In the genomic region with DNA sequence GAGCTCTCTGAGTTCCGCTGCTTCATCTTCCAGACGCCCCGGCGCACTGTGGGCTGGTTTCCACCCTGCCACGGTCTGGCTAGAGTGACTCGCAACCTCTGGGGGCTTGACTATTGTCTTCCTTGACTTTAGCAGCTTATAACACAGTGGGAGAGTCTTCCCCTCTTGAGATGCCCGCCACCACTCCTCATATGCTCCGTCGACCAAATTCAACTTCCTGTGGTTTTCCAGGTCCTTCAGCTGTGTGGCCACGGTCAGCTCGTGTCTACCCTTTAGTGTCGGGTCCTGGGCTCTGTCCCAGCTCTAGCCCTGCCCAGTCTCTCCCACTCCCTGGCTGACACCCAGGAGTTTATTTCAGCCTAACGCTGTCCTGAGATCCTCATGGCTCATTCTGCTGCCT, we compare ENCODE assay signal across 10 cellular contexts. TPM values are rescaled to one million over a fixed set of nuclear protein-coding genes. Genes with fewer than 3 reads are reported as not detected.
DNase-seq lines count a peak whose midpoint lies in the region; TF ChIP-seq lines count a peak whose summit lies in the region.
"Had no signal": no experiment of that assay in that cellular context is flagged by ENCODE, and none has a peak within 500 bp of the region (broad histone marks: within the 10 kb centered on the region; RNA-seq: fewer than 3 reads in every experiment).

No MANE protein-coding gene starts in this region.

- H3K27ac Mint-ChIP-seq in CD14-positive monocyte (peak overlapping the region in 2 of 7 donors; percentile 52 to 60), neural progenitor cell (peak overlapping the region; percentile 96)

- H3K4me1 ChIP-seq in neural progenitor cell, result peaks cover 13% of the 10 kb centered on the region

- no peak overlapping the region for H3K4me3 ChIP-seq in NB4 (ENCODE audit: low read depth, low read length)
- no peak overlapping the region for H3K4me3 ChIP-seq in neural progenitor cell
- H3K4me3 ChIP-seq in WERI-Rb-1 (ENCODE audit: low read depth, low read length), result no peak overlapping the region
- H3K4me3 ChIP-seq: stomach had no signal

- no peak for TF ChIP-seq CTCF in CD14-positive monocyte (IDR thresholded peaks at IDR 0.05)
- no peak for TF ChIP-seq CTCF in NB4 (IDR thresholded peaks at IDR 0.05; ENCODE audit: low read depth, low read length)
- no peak for TF ChIP-seq CTCF in neural progenitor cell (IDR thresholded peaks at IDR 0.05)
- TF ChIP-seq CTCF in WERI-Rb-1 (IDR thresholded peaks at IDR 0.05; ENCODE audit: low read depth, low read length), result no peak

- H3K27me3 ChIP-seq in neural progenitor cell (no peaks in the 10 kb centered on the region), WERI-Rb-1 (ENCODE audit: insufficient read depth, low read depth, severe bottlenecking) (no peaks in the 10 kb centered on the region)

- no peaks in the 10 kb centered on the region for H3K9me3 ChIP-seq in neural progenitor cell (ENCODE audit: low read depth)
- H3K9me3 ChIP-seq in WERI-Rb-1 (ENCODE audit: severe bottlenecking), result no peaks in the 10 kb centered on the region
- H3K9me3 ChIP-seq: stomach had no signal

- H3K4me3 Mint-ChIP-seq in CD14-positive monocyte (peak overlapping the region; percentile 12 to 37), neural progenitor cell (peak overlapping the region; percentile 38)

- H3K36me3 Mint-ChIP-seq in CD14-positive monocyte (peaks cover 0 to 4% of the 10 kb centered on the region in 2 donors), neural progenitor cell (no peaks in the 10 kb centered on the region)

- H4K20me1 ChIP-seq in neural progenitor cell (ENCODE audit: low read depth), result no peaks in the 10 kb centered on the region

- H3K9me3 Mint-ChIP-seq in CD14-positive monocyte (peaks cover 0 to 4% (median 0%) of the 10 kb centered on the region in 7 donors), neural progenitor cell (no peaks in the 10 kb centered on the region)

- no peaks in the 10 kb centered on the region for H3F3A ChIP-seq in neural progenitor cell (ENCODE audit: low read depth)

- H3K36me3 ChIP-seq in neural progenitor cell, result no peaks in the 10 kb centered on the region
- no peaks in the 10 kb centered on the region for H3K36me3 ChIP-seq in WERI-Rb-1
- H3K36me3 ChIP-seq: stomach had no signal

- H2AFZ ChIP-seq in neural progenitor cell (replicated peaks), result no peak overlapping the region

- H3K27ac ChIP-seq in neural progenitor cell (no peak overlapping the region), WERI-Rb-1 (no peak overlapping the region)

- no peaks in the 10 kb centered on the region for H3K79me2 ChIP-seq in neural progenitor cell (ENCODE audit: low read depth)

- DNase-seq in CD14-positive monocyte (ENCODE audit: low spot score), result no peak
- DNase-seq in NB4 (ENCODE audit: low read depth), result peak; percentile 66
- no peak for DNase-seq in erythroblast (lab: John Stamatoyannopoulos, UW)
- DNase-seq in neural progenitor cell (ENCODE audit: low spot score), result peak; percentile 54
- no peak for DNase-seq in NCI-H1092 (lab: John Stamatoyannopoulos, UW)
- DNase-seq in NCI-H187 treated with DMSO at 0.1 percent for 48 hours (lab: John Stamatoyannopoulos, UW), result no peak
- no peak for DNase-seq in WERI-Rb-1
- DNase-seq in GF-D8 (lab: John Stamatoyannopoulos, UW), result no peak
- DNase-seq: anterior cingulate cortex had no signal

- TF ChIP-seq POLR2A in NB4 (IDR thresholded peaks at IDR 0.05; ENCODE audit: extremely low read depth, insufficient read length) (no peak), erythroblast (IDR thresholded peaks at IDR 0.05; ENCODE audit: low read length) (peak; percentile 14)

- no peak overlapping the region for H3K4me2 ChIP-seq in neural progenitor cell

- H3K27me3 Mint-ChIP-seq in CD14-positive monocyte (ENCODE audit: low read depth in 3 of 3), result peaks cover 29 to 49% (median 40%) of the 10 kb centered on the region in 3 donors
- H3K27me3 Mint-ChIP-seq in neural progenitor cell (ENCODE audit: insufficient read depth, low read depth), result peaks cover 8% of the 10 kb centered on the region

- H3K4me1 Mint-ChIP-seq in CD14-positive monocyte, result peaks cover 29% of the 10 kb centered on the region
- H3K4me1 Mint-ChIP-seq in neural progenitor cell, result peaks cover 37% of the 10 kb centered on the region

- no peak overlapping the region for H3K9ac ChIP-seq in neural progenitor cell

- intact Hi-C loops in CD14-positive monocyte (cut with micrococcal nuclease), result no loop called here

RNA-seq across cellular contexts. Expression of a gene that starts 28.2 kb away (rescaled TPM):
- polyA plus RNA-seq in CD14-positive monocyte, result not detected
- total RNA-seq in neural progenitor cell (ENCODE audit: low replicate concordance), result 16.0 and 28.5 TPM in 2 replicates

Comparison
In these comparisons a context has a peak if more than half of its experiments do, and no peak if none do; other contexts are left out.
1. DNase-seq: peak in NB4 (single experiment) and neural progenitor cell (single experiment); none in CD14-positive monocyte (single experiment), erythroblast (0 of 2), NCI-H1092 (single experiment), NCI-H187 treated with DMSO at 0.1 percent for 48 hours (single experiment), WERI-Rb-1 (single experiment) and GF-D8 (single experiment).